11 cellular contexts compared by ENCODE assay signal in the genomic region with DNA sequence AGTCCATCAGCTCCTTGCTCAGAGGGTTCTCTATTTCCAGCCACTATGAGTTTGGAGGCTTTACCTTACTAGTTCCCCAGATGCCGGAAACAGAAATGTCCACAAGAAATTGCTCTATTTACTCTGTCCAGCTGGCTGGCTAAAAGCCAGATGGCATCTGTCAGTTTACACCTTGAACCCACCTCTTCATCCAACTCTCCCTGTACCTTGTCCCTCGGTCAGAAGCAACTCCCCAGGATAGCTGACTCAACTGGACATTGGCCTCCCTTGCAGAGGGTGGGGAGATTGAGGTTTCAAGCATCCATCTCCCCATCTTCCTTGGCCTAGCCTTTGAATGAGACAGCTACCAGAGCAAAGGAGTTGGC. TPM values are rescaled to one million over a fixed set of nuclear protein-coding genes. Genes with fewer than 3 reads are reported as not detected.
DNase-seq lines count a peak whose midpoint lies in the region; ATAC-seq and TF ChIP-seq lines count a peak whose summit lies in the region.
"Had no signal": no experiment of that assay in that cellular context is flagged by ENCODE, and none has a peak within 500 bp of the region (broad histone marks: within the 10 kb centered on the region; RNA-seq: fewer than 3 reads in every experiment).

No MANE protein-coding gene starts in this region.

- H3K36me3 ChIP-seq in left ventricle myocardium inferior (peaks cover 40% of the 10 kb centered on the region), upper lobe of right lung (peaks cover 33% of the 10 kb centered on the region)

- peaks cover 37% of the 10 kb centered on the region for H3K4me1 Mint-ChIP-seq in activated naive CD8-positive, alpha-beta T cell treated with anti-CD3 and anti-CD28 coated beads, Interleukin-2, amount 50 U/mL, for 24 hours
- H3K4me1 Mint-ChIP-seq in memory B cell = peaks cover 24% of the 10 kb centered on the region

- H3K4me3 ChIP-seq in left ventricle myocardium inferior (peak overlapping the region; percentile 99), upper lobe of right lung (peak overlapping the region; percentile 99)

- H3K27me3 Mint-ChIP-seq in activated naive CD8-positive, alpha-beta T cell treated with anti-CD3 and anti-CD28 coated beads, Interleukin-2, amount 50 U/mL, for 24 hours = no peaks in the 10 kb centered on the region
- no peaks in the 10 kb centered on the region for H3K27me3 Mint-ChIP-seq in memory B cell

- no peaks in the 10 kb centered on the region for H3K9me3 ChIP-seq in left ventricle myocardium inferior (replicated peaks)
- H3K9me3 ChIP-seq in upper lobe of right lung = no peaks in the 10 kb centered on the region

- peaks cover 34% of the 10 kb centered on the region for H3K4me1 ChIP-seq in left ventricle myocardium inferior
- H3K4me1 ChIP-seq in upper lobe of right lung = peaks cover 22% of the 10 kb centered on the region

- intact Hi-C loops in left ventricle myocardium inferior (cut with micrococcal nuclease) (no loop called here), left cardiac atrium (cut with DNase I) (no loop called here), upper lobe of right lung (cut with DNase I) (no loop called here)

- DNase-seq in left ventricle myocardium inferior (no peak), left cardiac atrium (no peak), memory B cell (ENCODE audit: low spot score in 2 of 2) (no peak), upper lobe of right lung (no peak), D341Med (ENCODE audit: low spot score) (no peak), superior temporal gyrus (ENCODE audit: extremely low spot score) (no peak)
- no peak for DNase-seq in activated naive CD8-positive, alpha-beta T cell treated with anti-CD3 and anti-CD28 coated beads, Interleukin-2, amount 50 U/mL, for 24 hours
- DNase-seq: GOT3; NCI-H2029 treated with DMSO at 0.1 percent for 48 hours; stimulated activated CD4-positive, alpha-beta T cell treated with anti-CD3 and anti-CD28 coated beads, Interleukin-12 subunit alpha, Interleukin-12 subunit beta, amount 100 ng/mL, for 4 hours had no signal

- H3K27me3 ChIP-seq in left ventricle myocardium inferior (ENCODE audit: low read depth) = no peaks in the 10 kb centered on the region
- H3K27me3 ChIP-seq in upper lobe of right lung = no peaks in the 10 kb centered on the region

- TF ChIP-seq CTCF in left ventricle myocardium inferior (IDR thresholded peaks at IDR 0.05; ENCODE audit: borderline replicate concordance) (no peak), upper lobe of right lung (IDR thresholded peaks at IDR 0.05) (no peak)

- no peaks in the 10 kb centered on the region for H3K9me3 Mint-ChIP-seq in activated naive CD8-positive, alpha-beta T cell treated with anti-CD3 and anti-CD28 coated beads, Interleukin-2, amount 50 U/mL, for 24 hours
- no peaks in the 10 kb centered on the region for H3K9me3 Mint-ChIP-seq in memory B cell

- H3K4me3 Mint-ChIP-seq in activated naive CD8-positive, alpha-beta T cell treated with anti-CD3 and anti-CD28 coated beads, Interleukin-2, amount 50 U/mL, for 24 hours = peak overlapping the region; percentile 92
- H3K4me3 Mint-ChIP-seq in memory B cell = peak overlapping the region; percentile 82

- H3K27ac ChIP-seq in left ventricle myocardium inferior (replicated peaks) (no peak overlapping the region), upper lobe of right lung (no peak overlapping the region)

- H3K36me3 Mint-ChIP-seq in activated naive CD8-positive, alpha-beta T cell treated with anti-CD3 and anti-CD28 coated beads, Interleukin-2, amount 50 U/mL, for 24 hours (ENCODE audit: low read depth) = peaks cover 20% of the 10 kb centered on the region
- peaks cover 13% of the 10 kb centered on the region for H3K36me3 Mint-ChIP-seq in memory B cell

- H3K27ac Mint-ChIP-seq in activated naive CD8-positive, alpha-beta T cell treated with anti-CD3 and anti-CD28 coated beads, Interleukin-2, amount 50 U/mL, for 24 hours = peak overlapping the region; percentile 89
- peak overlapping the region; percentile 55 for H3K27ac Mint-ChIP-seq in memory B cell

- ATAC-seq in left cardiac atrium (no peak), memory B cell (ENCODE audit: low read depth) (no peak), upper lobe of right lung (no peak), GM21423 (IDR thresholded peaks at IDR 0.05; ENCODE audit: unreplicated experiment) (no peak)
- ATAC-seq in activated naive CD8-positive, alpha-beta T cell treated with anti-CD3 and anti-CD28 coated beads, Interleukin-2, amount 50 U/mL, for 24 hours = no peak

RNA-seq across cellular contexts. Expression of gene C2CD2L, which starts 1.7 kb away (rescaled TPM):
- total RNA-seq in left ventricle myocardium inferior (10.8 TPM), left cardiac atrium (1 to 10 TPM; 8.7 to 9.3 TPM), upper lobe of right lung (20.3 TPM)

RNA-seq across cellular contexts. Expression of gene DPAGT1, which starts 7.2 kb away (rescaled TPM):
- total RNA-seq in left ventricle myocardium inferior = 15.4 TPM
- total RNA-seq in left cardiac atrium = 10 to 100 TPM; 25.9 to 27.7 TPM
- 38.4 TPM for total RNA-seq in upper lobe of right lung

RNA-seq across cellular contexts. Expression of gene HINFP, which starts 12.5 kb away (rescaled TPM):
- total RNA-seq in left ventricle myocardium inferior = 13.9 TPM
- 10 to 100 TPM; 12.9 to 17.5 TPM for total RNA-seq in left cardiac atrium
- total RNA-seq in upper lobe of right lung = 25.2 TPM

RNA-seq across cellular contexts. Expression of gene HMBS, which starts 24.2 kb away (rescaled TPM):
- total RNA-seq in left ventricle myocardium inferior (25.2 TPM), left cardiac atrium (10 to 100 TPM; 19.8 to 23.2 TPM), upper lobe of right lung (19.5 TPM)

RNA-seq across cellular contexts. Expression of gene ABCG4, which starts 40.0 kb away (rescaled TPM):
- 1.8 TPM for total RNA-seq in left ventricle myocardium inferior
- total RNA-seq in left cardiac atrium = 1 to 10 TPM in 1 of 2 donors, under 1 TPM in 1; 0.68 to 1.8 TPM
- total RNA-seq in upper lobe of right lung = 0.14 TPM
